9 cellular contexts compared by ENCODE assay signal in genomic region chr19:2329528-2329927, GRCh38. TPM values are rescaled to one million over a fixed set of nuclear protein-coding genes. Genes with fewer than 3 reads are reported as not detected.
A peak's percentile ranks its signal among the peaks of the same experiment; 100 is the strongest.
DNase-seq lines count a peak whose midpoint lies in the region; ATAC-seq and TF ChIP-seq lines count a peak whose summit lies in the region.
"Had no signal": no experiment of that assay in that cellular context is flagged by ENCODE, and none has a peak within 500 bp of the region (broad histone marks: within the 10 kb centered on the region; RNA-seq: fewer than 3 reads in every experiment).

No MANE protein-coding gene starts in this region.

- H2AFZ ChIP-seq in Loucy (ENCODE audit: low read length) (no peak overlapping the region), neuron (ENCODE audit: low read depth, low read length) (no peak overlapping the region)

- no peaks in the 10 kb centered on the region for H3K9me3 Mint-ChIP-seq in CD4-positive, alpha-beta T cell
- no peaks in the 10 kb centered on the region for H3K9me3 Mint-ChIP-seq in dendritic cell treated with granulocyte-macrophage colony-stimulating factor and Interleukin-4, amounts not matched to agents 40 ng/mL and 50 ng/mL, for 4 days

- POLR2A ChIA-PET in CD4-positive, alpha-beta T cell (lab: Charles Lee) = no interaction called here

- no peaks in the 10 kb centered on the region for H3K9me3 ChIP-seq in CD4-positive, alpha-beta T cell (ENCODE audit: control insufficient read depth, low read length)
- H3K9me3 ChIP-seq in Loucy (ENCODE audit: insufficient read depth, low read depth, low read length) (no peaks in the 10 kb centered on the region), neuron (ENCODE audit: low read length) (no peaks in the 10 kb centered on the region)

- peak overlapping the region; percentile 93 for H3K4me3 Mint-ChIP-seq in CD4-positive, alpha-beta T cell
- peak overlapping the region; percentile 98 for H3K4me3 Mint-ChIP-seq in dendritic cell treated with granulocyte-macrophage colony-stimulating factor and Interleukin-4, amounts not matched to agents 40 ng/mL and 50 ng/mL, for 4 days

- H3F3A ChIP-seq in Loucy (ENCODE audit: low read depth) = peaks cover 6% of the 10 kb centered on the region

- H3K79me2 ChIP-seq in Loucy (ENCODE audit: insufficient read depth, low read length) = peaks cover 90% of the 10 kb centered on the region

- CTCF ChIA-PET in CD4-positive, alpha-beta T cell (lab: Charles Lee) = no interaction called here

- H3K4me2 ChIP-seq in Loucy (ENCODE audit: low read depth, low read length, poor library complexity, severe bottlenecking) = peak overlapping the region; percentile 85

- peaks cover 42% of the 10 kb centered on the region for H3K36me3 Mint-ChIP-seq in CD4-positive, alpha-beta T cell (ENCODE audit: low read depth)
- peaks cover 40% of the 10 kb centered on the region for H3K36me3 Mint-ChIP-seq in dendritic cell treated with granulocyte-macrophage colony-stimulating factor and Interleukin-4, amounts not matched to agents 40 ng/mL and 50 ng/mL, for 4 days (ENCODE audit: low read depth)

- no peak for DNase-seq in CD4-positive, alpha-beta T cell
- DNase-seq in SHP77 (lab: John Stamatoyannopoulos, UW) (no peak), cortex of kidney (lab: John Stamatoyannopoulos, UW) (no peak), NCI-H2227 (lab: John Stamatoyannopoulos, UW; ENCODE audit: unreplicated experiment) (no peak)
- DNase-seq: activated CD8-positive, alpha-beta memory T cell treated with anti-CD3 and anti-CD28 coated beads, Interleukin-2, amount 50 U/mL, for 48 hours had no signal

- H3K27ac Mint-ChIP-seq in CD4-positive, alpha-beta T cell = peak overlapping the region; percentile 93
- H3K27ac Mint-ChIP-seq in dendritic cell treated with granulocyte-macrophage colony-stimulating factor and Interleukin-4, amounts not matched to agents 40 ng/mL and 50 ng/mL, for 4 days = peak overlapping the region; percentile 96

- H3K4me1 Mint-ChIP-seq in CD4-positive, alpha-beta T cell (ENCODE audit: low read depth) = peaks cover 71% of the 10 kb centered on the region
- H3K4me1 Mint-ChIP-seq in dendritic cell treated with granulocyte-macrophage colony-stimulating factor and Interleukin-4, amounts not matched to agents 40 ng/mL and 50 ng/mL, for 4 days (ENCODE audit: low read depth) = peaks cover 89% of the 10 kb centered on the region

- intact Hi-C loops in CD4-positive, alpha-beta T cell (cut with DNase I, micrococcal nuclease) = loop anchor here (5.0 kb wide), 5 partner anchors 37 to 177 kb away; partner anchors contain the start of genes AP3D1 (in 1 of the 2) and TIMM13 (in 1 of the 2)
- intact Hi-C loops in dendritic cell treated with granulocyte-macrophage colony-stimulating factor and Interleukin-4, amounts not matched to agents 40 ng/mL and 50 ng/mL, for 4 days (cut with micrococcal nuclease) = loop anchor here (5.0 kb wide), 1 partner anchor 63 kb away; no protein-coding TSS in a partner anchor

- peak overlapping the region; percentile 99 for H3K9ac ChIP-seq in Loucy (ENCODE audit: low read depth, low read length, poor library complexity, severe bottlenecking)

- no peaks in the 10 kb centered on the region for H3K27me3 ChIP-seq in CD4-positive, alpha-beta T cell (ENCODE audit: control insufficient read depth, insufficient read depth, low read length)
- H3K27me3 ChIP-seq in Loucy (ENCODE audit: insufficient read depth, low read length, poor library complexity, severe bottlenecking) (peaks cover 9% of the 10 kb centered on the region), neuron (ENCODE audit: insufficient read depth, low read length) (no peaks in the 10 kb centered on the region)

- H4K20me1 ChIP-seq in Loucy (ENCODE audit: insufficient read depth, low read length, poor library complexity, severe bottlenecking) = peaks cover 40% of the 10 kb centered on the region

- H3K4me3 ChIP-seq in Loucy (ENCODE audit: low read length, poor library complexity, severe bottlenecking) (peak overlapping the region; percentile 98), neuron (ENCODE audit: low read length) (peak overlapping the region; percentile 62)

- H3K9me2 ChIP-seq in Loucy (replicated peaks; ENCODE audit: low read depth, low read length) = no peaks in the 10 kb centered on the region

- H3K4me1 ChIP-seq in Loucy (ENCODE audit: insufficient read depth, low read length, poor library complexity, severe bottlenecking) (peaks cover 60% of the 10 kb centered on the region), neuron (ENCODE audit: insufficient read depth, low read length) (peaks cover 41% of the 10 kb centered on the region)

- no peak overlapping the region for H3K27ac ChIP-seq in CD4-positive, alpha-beta T cell (ENCODE audit: low read depth, low read length)

- H3K36me3 ChIP-seq in Loucy (ENCODE audit: insufficient read depth, low read length) = no peaks in the 10 kb centered on the region; the same call in 1 of the 2 replicates
- H3K36me3 ChIP-seq in neuron (ENCODE audit: insufficient read depth, low read length) = peaks cover 17% of the 10 kb centered on the region

- ATAC-seq in CD4-positive, alpha-beta T cell (ENCODE audit: poor library complexity) = no peak
- no peak for ATAC-seq in HG03469 (IDR thresholded peaks at IDR 0.05; ENCODE audit: unreplicated experiment)

- no peak for TF ChIP-seq CTCF in CD4-positive, alpha-beta T cell (IDR thresholded peaks at IDR 0.05)
- TF ChIP-seq CTCF in Loucy (conservative IDR thresholded peaks at IDR 0.05; ENCODE audit: low read length) = no peak

- no peaks in the 10 kb centered on the region for H3K27me3 Mint-ChIP-seq in CD4-positive, alpha-beta T cell
- peaks cover 2% of the 10 kb centered on the region for H3K27me3 Mint-ChIP-seq in dendritic cell treated with granulocyte-macrophage colony-stimulating factor and Interleukin-4, amounts not matched to agents 40 ng/mL and 50 ng/mL, for 4 days

RNA-seq across cellular contexts. Expression of gene SPPL2B, which starts 1.0 kb away (rescaled TPM):
- total RNA-seq in CD4-positive, alpha-beta T cell = 100 to 1,000 TPM; 106 to 111 TPM

RNA-seq across cellular contexts. Expression of gene LSM7, which starts 1.1 kb away (rescaled TPM):
- total RNA-seq in CD4-positive, alpha-beta T cell = 10 to 100 TPM; 73.6 to 80.1 TPM

RNA-seq across cellular contexts. Expression of gene LINGO3, which starts 21.6 kb away (rescaled TPM):
- total RNA-seq in CD4-positive, alpha-beta T cell = under 1 TPM; 0.33 to 0.39 TPM

RNA-seq across cellular contexts. Expression of gene TMPRSS9, which starts 30.5 kb away (rescaled TPM):
- total RNA-seq in CD4-positive, alpha-beta T cell = not detected

RNA-seq across cellular contexts. Expression of gene PEAK3, which starts 47.6 kb away (rescaled TPM):
- total RNA-seq in CD4-positive, alpha-beta T cell = not detected
